In the genomic region with DNA sequence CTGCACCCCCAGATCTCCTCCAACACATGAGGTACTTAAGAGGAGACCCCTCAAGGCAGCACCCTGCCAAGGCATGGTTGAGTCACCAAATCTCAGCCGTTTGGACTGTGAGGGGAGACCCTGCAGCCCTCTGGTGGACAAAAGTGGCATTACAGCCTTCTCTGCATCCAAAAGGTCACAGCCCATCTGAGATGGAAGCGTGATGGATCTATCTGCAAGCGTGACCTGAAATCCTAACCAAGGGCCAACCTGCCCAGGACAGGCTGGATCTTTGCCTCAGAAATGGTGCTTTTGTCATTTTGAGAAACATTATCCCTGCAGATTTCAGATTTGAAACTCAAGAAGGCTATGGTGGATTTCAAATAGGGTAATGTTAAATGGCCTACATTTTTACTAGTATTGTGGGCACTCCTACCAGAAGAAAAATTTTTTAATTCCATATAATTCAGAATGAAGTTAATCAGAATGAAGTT, we compare ENCODE assay signal across 7 cellular contexts. TPM values are rescaled to one million over a fixed set of nuclear protein-coding genes. Genes with fewer than 3 reads are reported as not detected.
DNase-seq lines count a peak whose midpoint lies in the region; ATAC-seq and TF ChIP-seq lines count a peak whose summit lies in the region.

No MANE protein-coding gene starts in this region.

- no peak for TF ChIP-seq POLR2A in gastroesophageal sphincter (IDR thresholded peaks at IDR 0.05)

- TF ChIP-seq CTCF in GM12873 (IDR thresholded peaks at IDR 0.05; ENCODE audit: insufficient read depth, low read depth, low read length, missing control alignments) (peak; percentile 98), gastroesophageal sphincter (IDR thresholded peaks at IDR 0.05) (peak; percentile 67 to 87 (median 83)), osteocyte (IDR thresholded peaks at IDR 0.05) (peak; percentile 88), tibial artery (IDR thresholded peaks at IDR 0.05) (peak; percentile 72 to 83)

- no peak overlapping the region for H3K27ac Mint-ChIP-seq in osteocyte (ENCODE audit: unreplicated experiment)

- no peaks in the 10 kb centered on the region for H3K36me3 Mint-ChIP-seq in osteocyte (ENCODE audit: unreplicated experiment)

- peak; percentile 72 for ATAC-seq in gastroesophageal sphincter

- H3K9me3 Mint-ChIP-seq in osteocyte (ENCODE audit: unreplicated experiment), result no peaks in the 10 kb centered on the region

- no peak overlapping the region for H3K4me3 Mint-ChIP-seq in osteocyte (ENCODE audit: unreplicated experiment)

- H3K27me3 ChIP-seq in gastroesophageal sphincter (no peaks in the 10 kb centered on the region), tibial artery (no peaks in the 10 kb centered on the region)

- intact Hi-C loops in tibial artery (cut with DNase I; ENCODE audit: low total_unique reads), result loop anchor here (2.0 to 5.0 kb wide), 2 partner anchors 108 to 299 kb away; no protein-coding TSS in a partner anchor

- H3K36me3 ChIP-seq in gastroesophageal sphincter (no peaks in the 10 kb centered on the region), tibial artery (no peaks in the 10 kb centered on the region)

- H3K4me1 ChIP-seq in gastroesophageal sphincter, result peaks cover 3 to 20% (median 4%) of the 10 kb centered on the region in 3 donors
- peaks cover 0 to 9% (median 4%) of the 10 kb centered on the region in 4 donors for H3K4me1 ChIP-seq in tibial artery

- DNase-seq in HT1080 (ENCODE audit: low read depth) (peak; percentile 61), SIG-M5 treated with dmso at 0.1 percent for 504 hours (lab: John Stamatoyannopoulos, UW; ENCODE audit: unreplicated experiment) (peak; percentile 39), osteocyte (ENCODE audit: extremely low spot score, unreplicated experiment) (peak; percentile 91), tibial artery (peak; percentile 79 to 80)
- DNase-seq in activated gamma-delta T cell treated with anti-CD3 and anti-CD28 coated beads, Interleukin-2, amount 50 U/mL, for 16 hours (ENCODE audit: low read depth), result peak; percentile 84

- no peak for TF ChIP-seq EP300 in gastroesophageal sphincter (IDR thresholded peaks at IDR 0.05)

- WGBS in gastroesophageal sphincter (ENCODE audit: low coverage in 1 of 2), 2 donors, result 10 to 13% methylated on average over 1 to 2 of the region's 3 CpGs

- no peaks in the 10 kb centered on the region for H3K9me3 ChIP-seq in gastroesophageal sphincter
- no peaks in the 10 kb centered on the region for H3K9me3 ChIP-seq in tibial artery

- H3K27ac ChIP-seq in gastroesophageal sphincter, result no peak overlapping the region
- H3K27ac ChIP-seq in tibial artery, result no peak overlapping the region

- H3K4me1 Mint-ChIP-seq in osteocyte (ENCODE audit: unreplicated experiment), result no peaks in the 10 kb centered on the region

- H3K4me3 ChIP-seq in gastroesophageal sphincter, result no peak overlapping the region
- H3K4me3 ChIP-seq in tibial artery, result no peak overlapping the region

- H3K27me3 Mint-ChIP-seq in osteocyte (ENCODE audit: unreplicated experiment), result peaks cover 25% of the 10 kb centered on the region

RNA-seq across cellular contexts. Expression of a gene that starts 23.7 kb away (rescaled TPM):
- 36.9 and 37.4 TPM in 2 replicates for total RNA-seq in HT1080 (2014; rRNA removed; shearing (Covaris generic))
- 43.7 and 45.4 TPM in 2 replicates for polyA plus RNA-seq in HT1080 (2015; cell fraction: cytosol; rRNA removed)
- 23.8 and 26.5 TPM in 2 replicates for polyA plus RNA-seq in HT1080 (2015; cell fraction: nucleus; rRNA removed)
- total RNA-seq in gastroesophageal sphincter (10 to 100 TPM; 30.4 to 55.9 (median 37.1) TPM), osteocyte (19.1 and 19.6 TPM in 2 replicates)

RNA-seq across cellular contexts. Expression of a gene that starts 58.9 kb away (rescaled TPM):
- 24.6 and 31.5 TPM in 2 replicates for total RNA-seq in HT1080 (2014; rRNA removed; shearing (Covaris generic))
- polyA plus RNA-seq in HT1080 (2015; cell fraction: cytosol; rRNA removed), result 19.1 and 21.5 TPM in 2 replicates
- 16.5 and 17.6 TPM in 2 replicates for polyA plus RNA-seq in HT1080 (2015; cell fraction: nucleus; rRNA removed)
- 10 to 100 TPM in 3 of 4 donors, 1 to 10 TPM in 1; 5.9 to 25.3 (median 16.7) TPM for total RNA-seq in gastroesophageal sphincter
- 15.9 and 17.1 TPM in 2 replicates for total RNA-seq in osteocyte

Comparison
In these comparisons a context has a peak if more than half of its experiments do, and no peak if none do; other contexts are left out.
1. DNase-seq: peak in every context shown above with its lines; median percentile 91 in osteocyte; 84 in activated gamma-delta T cell treated with anti-CD3 and anti-CD28 coated beads, Interleukin-2, amount 50 U/mL, for 16 hours; 80 in tibial artery; 61 in HT1080; 39 in SIG-M5 treated with dmso at 0.1 percent for 504 hours.